ENCODE assay signal across 8 cellular contexts in the genomic region with DNA sequence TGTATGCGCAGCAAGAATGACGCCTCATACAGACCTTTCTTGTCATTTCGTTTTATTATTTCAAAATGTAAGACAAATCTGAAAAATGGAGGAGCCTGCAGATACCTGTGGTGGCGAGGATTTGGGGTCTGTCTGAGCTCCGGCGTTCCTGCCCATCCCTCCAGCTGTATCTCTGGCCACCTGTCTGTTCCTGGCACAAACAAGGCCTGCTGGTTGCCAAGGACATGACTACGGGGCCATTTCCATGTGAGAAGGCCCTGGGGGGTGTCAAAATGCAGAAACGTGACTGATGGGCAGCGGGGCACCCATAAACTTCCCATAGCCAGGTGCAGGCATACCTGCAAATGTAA. TPM values are rescaled to one million over a fixed set of nuclear protein-coding genes. Genes with fewer than 3 reads are reported as not detected.
A peak's percentile ranks its signal among the peaks of the same experiment; 100 is the strongest.
DNase-seq lines count a peak whose midpoint lies in the region; ATAC-seq, FAIRE-seq and TF ChIP-seq lines count a peak whose summit lies in the region.

No MANE protein-coding gene starts in this region.

- no peak for DNase-seq in activated CD4-positive, alpha-beta T cell treated with anti-CD3 and anti-CD28 coated beads, Interleukin-2, amount 10 ng/mL, durations not matched to agents 7 days and 5 days
- no peak for DNase-seq in activated CD4-positive, alpha-beta T cell treated with anti-CD3 and anti-CD28 coated beads, Interleukin-2, amount 50 U/mL, for 48 hours
- no peak for DNase-seq in activated T-helper 1 cell treated with anti-CD3 and anti-CD28 coated beads, Interleukin-12 subunit alpha, Interleukin-12 subunit beta, Interleukin-2, Interleukin-4 antibody, amounts not matched to agents 30 ng/mL and 10 ng/mL and 1 ng/mL, durations not matched to agents 14 hours and 24 hours and 36 hours (ENCODE audit: low spot score)
- no peak for DNase-seq in testis
- DNase-seq in NCI-H2196 treated with DMSO at 0.1 percent for 48 hours (lab: John Stamatoyannopoulos, UW; ENCODE audit: unreplicated experiment), result no peak

- peak overlapping the region; percentile 62 for H3K4me3 Mint-ChIP-seq in activated CD4-positive, alpha-beta T cell treated with anti-CD3 and anti-CD28 coated beads, Interleukin-2, amount 10 ng/mL, durations not matched to agents 7 days and 5 days
- H3K4me3 Mint-ChIP-seq in activated T-helper 1 cell treated with anti-CD3 and anti-CD28 coated beads, Interleukin-12 subunit alpha, Interleukin-12 subunit beta, Interleukin-2, Interleukin-4 antibody, amounts not matched to agents 30 ng/mL and 10 ng/mL and 1 ng/mL, durations not matched to agents 14 hours and 24 hours and 36 hours, result peak overlapping the region; percentile 69

- no peaks in the 10 kb centered on the region for H3K36me3 Mint-ChIP-seq in activated CD4-positive, alpha-beta T cell treated with anti-CD3 and anti-CD28 coated beads, Interleukin-2, amount 10 ng/mL, durations not matched to agents 7 days and 5 days (ENCODE audit: low read depth)
- H3K36me3 Mint-ChIP-seq in activated T-helper 1 cell treated with anti-CD3 and anti-CD28 coated beads, Interleukin-12 subunit alpha, Interleukin-12 subunit beta, Interleukin-2, Interleukin-4 antibody, amounts not matched to agents 30 ng/mL and 10 ng/mL and 1 ng/mL, durations not matched to agents 14 hours and 24 hours and 36 hours (ENCODE audit: low read depth), result no peaks in the 10 kb centered on the region

- no peaks in the 10 kb centered on the region for H3K36me3 ChIP-seq in testis (ENCODE audit: low read depth, missing control alignments)

- peaks cover 25% of the 10 kb centered on the region for H3K27me3 Mint-ChIP-seq in activated CD4-positive, alpha-beta T cell treated with anti-CD3 and anti-CD28 coated beads, Interleukin-2, amount 10 ng/mL, durations not matched to agents 7 days and 5 days
- peaks cover 10% of the 10 kb centered on the region for H3K27me3 Mint-ChIP-seq in activated T-helper 1 cell treated with anti-CD3 and anti-CD28 coated beads, Interleukin-12 subunit alpha, Interleukin-12 subunit beta, Interleukin-2, Interleukin-4 antibody, amounts not matched to agents 30 ng/mL and 10 ng/mL and 1 ng/mL, durations not matched to agents 14 hours and 24 hours and 36 hours (ENCODE audit: insufficient read depth)

- H3K4me1 ChIP-seq in testis, result no peaks in the 10 kb centered on the region

- intact Hi-C loops in activated T-helper 1 cell treated with anti-CD3 and anti-CD28 coated beads, Interleukin-12 subunit alpha, Interleukin-12 subunit beta, Interleukin-2, Interleukin-4 antibody, amounts not matched to agents 30 ng/mL and 10 ng/mL and 1 ng/mL, durations not matched to agents 14 hours and 24 hours and 36 hours (cut with micrococcal nuclease), result loop anchor here (10.0 kb wide), 1 partner anchor 236 kb away; the partner anchor contains the start of gene RPGR
- intact Hi-C loops in testis (cut with DNase I; ENCODE audit: low total_unique reads), result no loop called here

- no peak overlapping the region for H3K27ac Mint-ChIP-seq in activated CD4-positive, alpha-beta T cell treated with anti-CD3 and anti-CD28 coated beads, Interleukin-2, amount 10 ng/mL, durations not matched to agents 7 days and 5 days
- no peak overlapping the region for H3K27ac Mint-ChIP-seq in activated T-helper 1 cell treated with anti-CD3 and anti-CD28 coated beads, Interleukin-12 subunit alpha, Interleukin-12 subunit beta, Interleukin-2, Interleukin-4 antibody, amounts not matched to agents 30 ng/mL and 10 ng/mL and 1 ng/mL, durations not matched to agents 14 hours and 24 hours and 36 hours

- 34 to 52% methylated on average over 4 to 9 of the region's 9 CpGs for WGBS in testis, 2 donors

- H3K9me3 ChIP-seq in testis, result no peaks in the 10 kb centered on the region

- H3K27me3 ChIP-seq in testis, result no peaks in the 10 kb centered on the region

- no peak for TF ChIP-seq POLR2A in testis (IDR thresholded peaks at IDR 0.05)

- peak; percentile 24 for FAIRE-seq in islet of Langerhans (lab: Jason Lieb, UNC)

- CTCF ChIA-PET in activated CD4-positive, alpha-beta T cell treated with anti-CD3 and anti-CD28 coated beads, Interleukin-2, amount 10 ng/mL, durations not matched to agents 7 days and 5 days (lab: Charles Lee), result no interaction called here

- peak overlapping the region; percentile 40 to 58 for H3K4me3 ChIP-seq in testis

- no peak overlapping the region for H3K27ac ChIP-seq in testis

- no peaks in the 10 kb centered on the region for H3K9me3 Mint-ChIP-seq in activated CD4-positive, alpha-beta T cell treated with anti-CD3 and anti-CD28 coated beads, Interleukin-2, amount 10 ng/mL, durations not matched to agents 7 days and 5 days
- no peaks in the 10 kb centered on the region for H3K9me3 Mint-ChIP-seq in activated T-helper 1 cell treated with anti-CD3 and anti-CD28 coated beads, Interleukin-12 subunit alpha, Interleukin-12 subunit beta, Interleukin-2, Interleukin-4 antibody, amounts not matched to agents 30 ng/mL and 10 ng/mL and 1 ng/mL, durations not matched to agents 14 hours and 24 hours and 36 hours

- no peak for TF ChIP-seq CTCF in testis (IDR thresholded peaks at IDR 0.05)

- ATAC-seq in GM18867 (IDR thresholded peaks at IDR 0.05; ENCODE audit: unreplicated experiment) (no peak), GM21423 (IDR thresholded peaks at IDR 0.05; ENCODE audit: unreplicated experiment) (no peak)

- POLR2A ChIA-PET in activated CD4-positive, alpha-beta T cell treated with anti-CD3 and anti-CD28 coated beads, Interleukin-2, amount 10 ng/mL, durations not matched to agents 7 days and 5 days (lab: Charles Lee), result no interaction called here

- H3K4me1 Mint-ChIP-seq in activated CD4-positive, alpha-beta T cell treated with anti-CD3 and anti-CD28 coated beads, Interleukin-2, amount 10 ng/mL, durations not matched to agents 7 days and 5 days, result peaks cover 8% of the 10 kb centered on the region
- no peaks in the 10 kb centered on the region for H3K4me1 Mint-ChIP-seq in activated T-helper 1 cell treated with anti-CD3 and anti-CD28 coated beads, Interleukin-12 subunit alpha, Interleukin-12 subunit beta, Interleukin-2, Interleukin-4 antibody, amounts not matched to agents 30 ng/mL and 10 ng/mL and 1 ng/mL, durations not matched to agents 14 hours and 24 hours and 36 hours (ENCODE audit: low read depth)

RNA-seq across cellular contexts. Expression of gene TSPAN7, which starts 0.6 kb away (rescaled TPM):
- under 1 TPM; 0.12 to 0.21 TPM for total RNA-seq in activated CD4-positive, alpha-beta T cell treated with anti-CD3 and anti-CD28 coated beads, Interleukin-2, amount 10 ng/mL, durations not matched to agents 7 days and 5 days
- 0.54 TPM in 1 of 2 replicates, not detected in the other for total RNA-seq in activated T-helper 1 cell treated with anti-CD3 and anti-CD28 coated beads, Interleukin-12 subunit alpha, Interleukin-12 subunit beta, Interleukin-2, Interleukin-4 antibody, amounts not matched to agents 30 ng/mL and 10 ng/mL and 1 ng/mL, durations not matched to agents 14 hours and 24 hours and 36 hours
- 1 to 10 TPM; 5.7 to 6.4 TPM for total RNA-seq in testis
- polyA plus RNA-seq in testis (ENCODE audit: insufficient read depth, low read depth, low replicate concordance), result 21.5 TPM
